ENCODE assay signal across 9 cellular contexts in genomic region chr3:185744997-185745843, GRCh38.
DNase-seq lines count a peak whose midpoint lies in the region; ATAC-seq, FAIRE-seq and TF ChIP-seq lines count a peak whose summit lies in the region.
"Had no signal": no experiment of that assay in that cellular context is flagged by ENCODE, and none has a peak within 500 bp of the region (broad histone marks: within the 10 kb centered on the region; RNA-seq: fewer than 3 reads in every experiment).

No MANE protein-coding gene starts in this region.

- H3K27me3 ChIP-seq in bronchial epithelial cell (ENCODE audit: control insufficient read depth, insufficient read depth, low read length), result no peaks in the 10 kb centered on the region
- no peaks in the 10 kb centered on the region for H3K27me3 ChIP-seq in small intestine (ENCODE audit: control insufficient read depth in 2 of 2, insufficient read depth in 2 of 2, low read length in 2 of 2)

- DNase-seq in bronchial epithelial cell (ENCODE audit: low read depth) (peak; percentile 98), renal cortical epithelial cell (ENCODE audit: low read depth) (peak; percentile 98), NCI-H1930 (lab: John Stamatoyannopoulos, UW) (no peak), small intestine (no peak)
- no peak for DNase-seq in stimulated activated CD4-positive, alpha-beta T cell treated with anti-CD3 and anti-CD28 coated beads, Interleukin-15, amount 100 ng/mL, for 24 hours
- DNase-seq in activated naive CD4-positive, alpha-beta T cell treated with Interleukin-2 at 50 U/mL for 16 hours, result no peak
- DNase-seq: NCI-H524 had no signal

- H3K4me1 ChIP-seq in small intestine (ENCODE audit: control insufficient read depth in 2 of 2, insufficient read depth in 1 of 2, low read depth in 1 of 2, low read length in 1 of 2), result peaks cover 0 to 4% of the 10 kb centered on the region in 2 donors

- H3K27ac ChIP-seq in small intestine (ENCODE audit: low read depth in 1 of 2, low read length in 1 of 2), result no peak overlapping the region

- H3K4me3 ChIP-seq in bronchial epithelial cell (ENCODE audit: low read depth, low read length) (no peak overlapping the region), small intestine (ENCODE audit: low read depth in 1 of 2, low read length in 2 of 2) (no peak overlapping the region)

- ATAC-seq in GM18858 (IDR thresholded peaks at IDR 0.05; ENCODE audit: unreplicated experiment) (peak; percentile 61), HG03571 (IDR thresholded peaks at IDR 0.05; ENCODE audit: unreplicated experiment) (peak; percentile 67)

- H3K36me3 ChIP-seq in bronchial epithelial cell (ENCODE audit: control insufficient read depth, insufficient read depth, low read length) (no peaks in the 10 kb centered on the region), small intestine (ENCODE audit: control insufficient read depth in 2 of 2, insufficient read depth in 2 of 2, low read length in 2 of 2) (no peaks in the 10 kb centered on the region)

- no peaks in the 10 kb centered on the region for H3K9me3 ChIP-seq in small intestine (ENCODE audit: control insufficient read depth, low read depth)

- WGBS in small intestine, 3 donors, result 44 to 68% (median 59%) methylated on average over 12 of the region's 12 CpGs

- no peak for FAIRE-seq in bronchial epithelial cell (lab: Jason Lieb, UNC)
- no peak for FAIRE-seq in small intestine (lab: Jason Lieb, UNC)

- no peak for TF ChIP-seq CTCF in bronchial epithelial cell (IDR thresholded peaks at IDR 0.05; ENCODE audit: insufficient read depth, low read length, severe bottlenecking)

Comparison
In these comparisons a context has a peak if more than half of its experiments do, and no peak if none do; other contexts are left out.
1. DNase-seq: peak in bronchial epithelial cell (single experiment) and renal cortical epithelial cell (single experiment); none in stimulated activated CD4-positive, alpha-beta T cell treated with anti-CD3 and anti-CD28 coated beads, Interleukin-15, amount 100 ng/mL, for 24 hours (single experiment), NCI-H1930 (0 of 2), small intestine (single experiment) and activated naive CD4-positive, alpha-beta T cell treated with Interleukin-2 at 50 U/mL for 16 hours (single experiment).